16 cellular contexts compared by ENCODE assay signal in the genomic region with DNA sequence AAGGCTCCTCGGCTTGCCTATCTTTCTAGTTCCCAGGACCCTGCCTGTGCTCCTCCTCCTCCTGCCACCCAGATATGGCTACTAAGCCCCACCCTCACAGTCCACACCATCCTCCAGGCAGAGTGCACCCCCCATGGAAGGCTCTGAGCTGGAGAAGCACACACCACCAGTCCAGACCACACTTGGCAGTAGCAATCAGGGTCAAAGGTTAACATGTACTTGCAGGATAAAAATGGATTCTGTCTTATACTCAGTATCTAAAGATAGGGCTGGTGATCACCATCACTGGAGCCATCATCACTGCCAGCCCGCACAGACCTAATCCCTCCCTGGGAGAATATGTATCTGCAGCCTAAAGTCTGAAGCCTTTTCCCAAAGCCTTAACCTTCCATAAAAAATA.
"Had no signal": no experiment of that assay in that cellular context is flagged by ENCODE, and none has a peak within 500 bp of the region (broad histone marks: within the 10 kb centered on the region; RNA-seq: fewer than 3 reads in every experiment).

No MANE protein-coding gene starts in this region.

- H3K9me3 ChIP-seq: mucosa of descending colon, right lobe of liver, stomach had no signal

- H3K36me3 ChIP-seq: right lobe of liver, stomach had no signal

- DNase-seq: effector memory CD4-positive, alpha-beta T cell; kidney; left colon; mammary epithelial cell; mucosa of descending colon; natural killer cell; posterior cingulate gyrus; right lobe of liver; stimulated activated CD4-positive, alpha-beta T cell treated with anti-CD3 and anti-CD28 coated beads, Interleukin-2, amount 100 ng/mL, for 24 hours; stimulated activated CD4-positive, alpha-beta T cell treated with anti-CD3 and anti-CD28 coated beads, Interleukin-4, amount 100 ng/mL, for 4 hours; stimulated activated naive CD4-positive, alpha-beta T cell; stomach; substantia nigra; trophoblast cell had no signal

- ATAC-seq: esophagus mucosa, left colon, mucosa of descending colon, natural killer cell, right lobe of liver had no signal

- H3K27me3 ChIP-seq: right lobe of liver, stomach had no signal

- H3K4me3 ChIP-seq: mucosa of descending colon, right lobe of liver, skin epidermis, stomach had no signal

- H3K4me1 ChIP-seq: right lobe of liver had no signal

- H3K27ac ChIP-seq: right lobe of liver, skin epidermis, stomach had no signal
